Comparison of ENCODE assay signal across 11 cellular contexts in genomic region chr3:170632780-170633179, GRCh38. TPM values are rescaled to one million over a fixed set of nuclear protein-coding genes. Genes with fewer than 3 reads are reported as not detected.
DNase-seq lines count a peak whose midpoint lies in the region; ATAC-seq and TF ChIP-seq lines count a peak whose summit lies in the region.
"Had no signal": no experiment of that assay in that cellular context is flagged by ENCODE, and none has a peak within 500 bp of the region (broad histone marks: within the 10 kb centered on the region; RNA-seq: fewer than 3 reads in every experiment).

No MANE protein-coding gene starts in this region.

- H3K9me3 ChIP-seq in prostate gland: no peaks in the 10 kb centered on the region
- H3K9me3 ChIP-seq in vagina: no peaks in the 10 kb centered on the region
- H3K9me3 ChIP-seq: heart left ventricle had no signal

- no peak overlapping the region for H3K4me3 Mint-ChIP-seq in activated naive CD4-positive, alpha-beta T cell treated with anti-CD3 and anti-CD28 coated beads for 36 hours
- no peak overlapping the region for H3K4me3 Mint-ChIP-seq in osteocyte (ENCODE audit: unreplicated experiment)

- intact Hi-C loops in activated naive CD4-positive, alpha-beta T cell treated with anti-CD3 and anti-CD28 coated beads for 36 hours (cut with micrococcal nuclease): no loop called here
- intact Hi-C loops in prostate gland (cut with DNase I) (no loop called here), vagina (cut with DNase I) (no loop called here)

- peak; percentile 81 for ATAC-seq in GM19452 (IDR thresholded peaks at IDR 0.05; ENCODE audit: unreplicated experiment)
- peak; percentile 83 for ATAC-seq in HG03103 (IDR thresholded peaks at IDR 0.05; ENCODE audit: low read depth, unreplicated experiment)
- ATAC-seq: heart left ventricle had no signal

- no peaks in the 10 kb centered on the region for H3K36me3 ChIP-seq in prostate gland
- no peaks in the 10 kb centered on the region for H3K36me3 ChIP-seq in vagina
- H3K36me3 ChIP-seq: heart left ventricle had no signal

- H3K27ac ChIP-seq in VCaP (peak overlapping the region; percentile 66), prostate gland (no peak overlapping the region), vagina (no peak overlapping the region)
- H3K27ac ChIP-seq: heart left ventricle had no signal

- TF ChIP-seq POLR2A in prostate gland (IDR thresholded peaks at IDR 0.05) (no peak), vagina (IDR thresholded peaks at IDR 0.05) (no peak)

- CTCF ChIA-PET in GM10248 (lab: Yijun Ruan, JAX): no interaction called here
- CTCF ChIA-PET in activated naive CD4-positive, alpha-beta T cell treated with anti-CD3 and anti-CD28 coated beads for 36 hours (lab: Charles Lee): no interaction called here

- no peaks in the 10 kb centered on the region for H3K36me3 Mint-ChIP-seq in activated naive CD4-positive, alpha-beta T cell treated with anti-CD3 and anti-CD28 coated beads for 36 hours (ENCODE audit: low read depth)
- no peaks in the 10 kb centered on the region for H3K36me3 Mint-ChIP-seq in osteocyte (ENCODE audit: unreplicated experiment)

- DNase-seq in GM10248 (ENCODE audit: extremely low spot score) (peak; percentile 73), osteocyte (ENCODE audit: extremely low spot score, unreplicated experiment) (no peak), prostate gland (ENCODE audit: low spot score) (no peak), vagina (ENCODE audit: extremely low spot score in 2 of 2) (no peak)
- DNase-seq in activated naive CD4-positive, alpha-beta T cell treated with anti-CD3 and anti-CD28 coated beads for 36 hours: no peak
- DNase-seq: heart left ventricle, NCI-H1694 treated with DMSO at 0.1 percent for 48 hours had no signal

- no peaks in the 10 kb centered on the region for H3K9me3 Mint-ChIP-seq in activated naive CD4-positive, alpha-beta T cell treated with anti-CD3 and anti-CD28 coated beads for 36 hours
- H3K9me3 Mint-ChIP-seq in osteocyte (ENCODE audit: unreplicated experiment): no peaks in the 10 kb centered on the region

- H3K4me1 ChIP-seq in prostate gland (replicated peaks) (no peaks in the 10 kb centered on the region), vagina (no peaks in the 10 kb centered on the region)
- H3K4me1 ChIP-seq: heart left ventricle had no signal

- POLR2A ChIA-PET in GM10248 (lab: Yijun Ruan, JAX): no interaction called here

- WGBS in prostate gland: 78% methylated on average over 4 of the region's 4 CpGs

- no peak overlapping the region for H3K4me3 ChIP-seq in prostate gland
- H3K4me3 ChIP-seq in vagina: no peak overlapping the region
- H3K4me3 ChIP-seq: heart left ventricle had no signal

- H3K27me3 Mint-ChIP-seq in activated naive CD4-positive, alpha-beta T cell treated with anti-CD3 and anti-CD28 coated beads for 36 hours (ENCODE audit: low read depth): peaks cover 4% of the 10 kb centered on the region
- peaks cover 2% of the 10 kb centered on the region for H3K27me3 Mint-ChIP-seq in osteocyte (ENCODE audit: unreplicated experiment)

- H3K4me1 Mint-ChIP-seq in activated naive CD4-positive, alpha-beta T cell treated with anti-CD3 and anti-CD28 coated beads for 36 hours (ENCODE audit: low read depth): no peaks in the 10 kb centered on the region
- peaks cover 26% of the 10 kb centered on the region for H3K4me1 Mint-ChIP-seq in osteocyte (ENCODE audit: unreplicated experiment)

- TF ChIP-seq CTCF in GM10248 (IDR thresholded peaks at IDR 0.05; ENCODE audit: control extremely low read depth, extremely low read depth, low read depth, missing control alignments) (no peak), VCaP (conservative IDR thresholded peaks at IDR 0.05) (no peak), osteocyte (IDR thresholded peaks at IDR 0.05) (no peak), prostate gland (IDR thresholded peaks at IDR 0.05) (no peak), vagina (IDR thresholded peaks at IDR 0.05) (no peak)

- H3K27ac Mint-ChIP-seq in activated naive CD4-positive, alpha-beta T cell treated with anti-CD3 and anti-CD28 coated beads for 36 hours: no peak overlapping the region
- H3K27ac Mint-ChIP-seq in osteocyte (ENCODE audit: unreplicated experiment): no peak overlapping the region

- H3K27me3 ChIP-seq in prostate gland (replicated peaks; ENCODE audit: insufficient read depth): no peaks in the 10 kb centered on the region
- H3K27me3 ChIP-seq in vagina: no peaks in the 10 kb centered on the region
- H3K27me3 ChIP-seq: heart left ventricle had no signal

RNA-seq across cellular contexts. Expression of gene SLC7A14, which starts 46.9 kb away (rescaled TPM):
- total RNA-seq in activated naive CD4-positive, alpha-beta T cell treated with anti-CD3 and anti-CD28 coated beads for 36 hours: not detected
- total RNA-seq in osteocyte: 1.8 and 2.1 TPM in 2 replicates
- total RNA-seq in prostate gland: under 1 TPM; 0.05 to 0.11 TPM
- 1.2 TPM for total RNA-seq in vagina
- total RNA-seq: subcutaneous adipose tissue had no signal
